Comparison of ENCODE assay signal across 8 cellular contexts in the genomic region with DNA sequence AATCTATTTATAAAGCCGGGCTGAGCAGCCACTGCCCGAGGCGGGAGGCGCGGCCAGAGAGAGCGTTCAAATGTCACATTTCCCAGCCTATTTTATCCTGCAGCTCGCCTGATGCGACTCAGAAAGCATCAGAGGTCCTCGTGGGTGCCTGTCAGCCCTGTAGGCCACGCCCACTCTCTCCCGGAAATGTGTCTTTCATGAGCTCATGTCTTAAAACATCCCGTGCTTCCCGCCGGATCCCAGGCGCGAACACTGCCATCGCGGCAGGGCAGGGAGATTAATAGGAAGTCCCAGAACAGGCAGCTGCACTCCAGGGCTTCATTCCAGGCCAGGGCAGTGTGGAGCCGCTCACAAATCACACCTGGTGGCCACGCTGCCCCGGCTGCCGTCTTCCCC.
DNase-seq lines count a peak whose midpoint lies in the region; ATAC-seq and TF ChIP-seq lines count a peak whose summit lies in the region.
"Had no signal": no experiment of that assay in that cellular context is flagged by ENCODE, and none has a peak within 500 bp of the region (broad histone marks: within the 10 kb centered on the region; RNA-seq: fewer than 3 reads in every experiment).

No MANE protein-coding gene starts in this region.

- peak overlapping the region; percentile 95 to 99 for H3K27ac ChIP-seq in coronary artery
- H3K27ac ChIP-seq in lung (ENCODE audit: low read depth in 1 of 2, low read length in 1 of 2), result peak overlapping the region; percentile 73 to 84
- H3K27ac ChIP-seq in tibial nerve, result peak overlapping the region; percentile 61 to 96 (median 84)

- DNase-seq in M059J (ENCODE audit: low read depth) (peak; percentile 24), coronary artery (ENCODE audit: low spot score) (peak; percentile 95), lung (ENCODE audit: low spot score) (peak; percentile 56), tibial nerve (ENCODE audit: low spot score in 2 of 2) (peak; percentile 48 to 63)
- no peak for DNase-seq in stimulated activated naive B cell treated with anti-CD40 and anti-IgM and Interleukin-4, amounts not matched to agents 10 μg/mL and 1 μg/mL and 100 μg/mL, for 72 hours
- DNase-seq: effector memory CD4-positive, alpha-beta T cell had no signal

- no peak for TF ChIP-seq CTCF in coronary artery (IDR thresholded peaks at IDR 0.05)
- no peak for TF ChIP-seq CTCF in lung (IDR thresholded peaks at IDR 0.05; ENCODE audit: control extremely low read depth, extremely low read depth)
- no peak for TF ChIP-seq CTCF in tibial nerve (IDR thresholded peaks at IDR 0.05)

- H3K36me3 ChIP-seq in lung (ENCODE audit: control insufficient read depth in 2 of 2, insufficient read depth in 2 of 2, low read length in 2 of 2) (no peaks in the 10 kb centered on the region), tibial nerve (no peaks in the 10 kb centered on the region)

- no peak for ATAC-seq in lung (ENCODE audit: insufficient read depth, low FRiP score)
- ATAC-seq in stimulated activated naive B cell treated with anti-CD40 and anti-IgM and Interleukin-4, amounts not matched to agents 10 μg/mL and 1 μg/mL and 100 μg/mL, for 72 hours (replicated peaks), result no peak
- no peak for ATAC-seq in HG03039 (IDR thresholded peaks at IDR 0.05; ENCODE audit: unreplicated experiment)
- ATAC-seq in HG02798 (IDR thresholded peaks at IDR 0.05; ENCODE audit: poor library complexity, unreplicated experiment), result no peak

- no peaks in the 10 kb centered on the region for H3K9me3 Mint-ChIP-seq in stimulated activated naive B cell treated with anti-CD40 and anti-IgM and Interleukin-4, amounts not matched to agents 10 μg/mL and 1 μg/mL and 100 μg/mL, for 72 hours

- peaks cover 0 to 2% of the 10 kb centered on the region in 2 donors for H3K9me3 ChIP-seq in lung (ENCODE audit: control insufficient read depth in 2 of 2, insufficient read depth in 1 of 2, low read length in 1 of 2)
- peaks cover 0 to 4% (median 0%) of the 10 kb centered on the region in 4 donors for H3K9me3 ChIP-seq in tibial nerve

- peak in 1 of 2 donors; percentile 38 for TF ChIP-seq POLR2A in tibial nerve (IDR thresholded peaks at IDR 0.05)

- H3K4me3 ChIP-seq in coronary artery (peak overlapping the region; percentile 40), lung (no peak overlapping the region), tibial nerve (no peak overlapping the region)

- WGBS in lung, 2 donors, result 46 to 61% methylated on average over 22 of the region's 22 CpGs
- 17 to 35% methylated on average over 15 to 17 of the region's 22 CpGs for whole genome bisulfite sequencing in tibial nerve, 2 donors

- peaks cover 2 to 3% of the 10 kb centered on the region in 2 donors for H3K4me1 ChIP-seq in lung (ENCODE audit: control insufficient read depth in 2 of 2, insufficient read depth in 2 of 2, low read length in 2 of 2)
- peaks cover 0 to 71% (median 32%) of the 10 kb centered on the region in 4 donors for H3K4me1 ChIP-seq in tibial nerve

- H3K27ac Mint-ChIP-seq in stimulated activated naive B cell treated with anti-CD40 and anti-IgM and Interleukin-4, amounts not matched to agents 10 μg/mL and 1 μg/mL and 100 μg/mL, for 72 hours, result no peak overlapping the region

- H3K27me3 ChIP-seq in lung (ENCODE audit: control insufficient read depth, insufficient read depth) (no peaks in the 10 kb centered on the region), tibial nerve (peaks cover 0 to 5% of the 10 kb centered on the region in 2 donors)

- no peak overlapping the region for H3K4me3 Mint-ChIP-seq in stimulated activated naive B cell treated with anti-CD40 and anti-IgM and Interleukin-4, amounts not matched to agents 10 μg/mL and 1 μg/mL and 100 μg/mL, for 72 hours

- H3K36me3 Mint-ChIP-seq in stimulated activated naive B cell treated with anti-CD40 and anti-IgM and Interleukin-4, amounts not matched to agents 10 μg/mL and 1 μg/mL and 100 μg/mL, for 72 hours, result peaks cover 0 to 1% of the 10 kb centered on the region in 2 donors

- peak; percentile 35 to 84 for TF ChIP-seq EP300 in tibial nerve (IDR thresholded peaks at IDR 0.05)

- H3K27me3 Mint-ChIP-seq in stimulated activated naive B cell treated with anti-CD40 and anti-IgM and Interleukin-4, amounts not matched to agents 10 μg/mL and 1 μg/mL and 100 μg/mL, for 72 hours, result peaks cover 47 to 84% of the 10 kb centered on the region in 2 donors

- no peaks in the 10 kb centered on the region for H3K4me1 Mint-ChIP-seq in stimulated activated naive B cell treated with anti-CD40 and anti-IgM and Interleukin-4, amounts not matched to agents 10 μg/mL and 1 μg/mL and 100 μg/mL, for 72 hours
